8 cellular contexts compared by ENCODE assay signal in the genomic region with DNA sequence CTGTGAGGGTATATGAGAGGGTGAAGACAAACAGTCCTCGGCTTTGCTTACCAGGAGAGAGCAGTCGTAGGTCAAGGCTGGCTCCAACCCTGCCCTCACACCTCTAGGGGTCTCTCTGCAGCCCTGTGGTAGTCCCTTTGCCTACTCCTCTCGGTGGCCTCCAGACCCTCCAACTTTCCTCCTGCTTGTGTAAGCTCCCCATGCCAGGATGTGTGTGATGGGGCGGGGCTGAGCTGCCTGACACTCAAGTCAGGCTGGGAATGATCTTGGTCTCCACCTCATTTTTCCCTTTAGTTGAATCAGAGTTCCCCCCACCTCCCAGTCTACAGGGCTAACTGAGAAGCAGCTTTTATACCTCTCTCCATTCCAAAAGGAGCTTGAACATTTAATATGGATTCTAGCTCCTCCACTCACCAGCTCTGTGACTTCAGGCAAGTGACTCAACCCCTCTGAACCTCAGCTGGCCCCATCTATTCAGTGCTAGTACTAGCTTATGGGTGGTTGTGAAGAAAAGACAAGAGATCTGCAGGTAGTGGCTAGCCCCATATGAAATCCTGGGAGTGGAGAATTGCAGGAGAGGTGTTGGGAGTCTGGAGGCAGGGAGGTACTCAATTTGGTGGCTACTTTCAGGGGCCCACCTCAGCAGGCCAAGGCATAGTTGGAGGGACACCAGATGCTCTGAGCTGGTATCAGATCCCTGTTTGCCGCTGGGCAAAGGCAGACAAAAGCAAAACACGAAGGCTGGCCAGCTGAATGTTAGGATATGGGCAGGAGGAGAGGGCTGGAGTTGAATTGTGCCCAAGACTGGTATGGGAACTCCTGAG. TPM values are rescaled to one million over a fixed set of nuclear protein-coding genes. Genes with fewer than 3 reads are reported as not detected.
DNase-seq lines count a peak whose midpoint lies in the region; ATAC-seq and TF ChIP-seq lines count a peak whose summit lies in the region.

No MANE protein-coding gene starts in this region.

- peak; percentile 21 to 31 for ATAC-seq in activated CD4-positive, CD25-positive, alpha-beta regulatory T cell treated with anti-CD3 and anti-CD28 coated beads, Interleukin-2, amount 50 U/mL, for 24 hours
- ATAC-seq in left ventricle myocardium superior (no peak), GM18868 (IDR thresholded peaks at IDR 0.05; ENCODE audit: unreplicated experiment) (no peak)

- H4K20me1 ChIP-seq in smooth muscle cell (ENCODE audit: low read depth), result no peaks in the 10 kb centered on the region

- no peaks in the 10 kb centered on the region for H3K79me2 ChIP-seq in smooth muscle cell (ENCODE audit: low read depth)

- intact Hi-C loops in left ventricle myocardium superior (cut with micrococcal nuclease), result no loop called here

- 29% methylated on average over 6 of the region's 6 CpGs for WGBS in smooth muscle cell (ENCODE audit: low lambda C conversion rate)

- H3K9me3 ChIP-seq in HUES6 (ENCODE audit: control insufficient read depth, insufficient read depth, low read depth, low read length) (no peaks in the 10 kb centered on the region), smooth muscle cell (replicated peaks; ENCODE audit: low read depth) (no peaks in the 10 kb centered on the region)

- peaks cover 50% of the 10 kb centered on the region for H3K4me1 ChIP-seq in HUES6 (ENCODE audit: control insufficient read depth, insufficient read depth, low read length)
- peaks cover 34% of the 10 kb centered on the region for H3K4me1 ChIP-seq in smooth muscle cell (ENCODE audit: low read depth)

- no peak for TF ChIP-seq CTCF in smooth muscle cell (IDR thresholded peaks at IDR 0.05; ENCODE audit: borderline replicate concordance, insufficient read depth, poor library complexity, severe bottlenecking)

- peak overlapping the region; percentile 51 for H3K9ac ChIP-seq in HUES6 (ENCODE audit: low read length)
- H3K9ac ChIP-seq in smooth muscle cell (ENCODE audit: low read depth), result no peak overlapping the region

- H3K36me3 ChIP-seq in HUES6 (ENCODE audit: control insufficient read depth, insufficient read depth, low read length), result peaks cover 16% of the 10 kb centered on the region
- no peaks in the 10 kb centered on the region for H3K36me3 ChIP-seq in smooth muscle cell (ENCODE audit: low read depth)

- peaks cover 6% of the 10 kb centered on the region for H3F3A ChIP-seq in smooth muscle cell (ENCODE audit: low read depth)

- H3K4me3 ChIP-seq in HUES6 (ENCODE audit: low read depth, low read length) (peak overlapping the region; percentile 80), smooth muscle cell (peak overlapping the region; percentile 57)

- peak overlapping the region; percentile 96 for H3K4me2 ChIP-seq in smooth muscle cell

- peak overlapping the region; percentile 63 for H2AFZ ChIP-seq in smooth muscle cell (ENCODE audit: low read depth)

- no peak for DNase-seq in activated CD4-positive, CD25-positive, alpha-beta regulatory T cell treated with anti-CD3 and anti-CD28 coated beads, Interleukin-2, amount 50 U/mL, for 72 hours
- peak; percentile 48 to 49 for DNase-seq in activated T-cell treated with anti-CD3 and anti-CD28 coated beads, Interleukin-2, amount 50 U/mL, for 48 hours
- DNase-seq in left ventricle myocardium superior, result peak; percentile 46
- no peak for DNase-seq in smooth muscle cell (lab: John Stamatoyannopoulos, UW; ENCODE audit: unreplicated experiment)
- no peak for DNase-seq in DMS153 (lab: John Stamatoyannopoulos, UW)

- no peaks in the 10 kb centered on the region for H3K27me3 ChIP-seq in HUES6 (ENCODE audit: control insufficient read depth, insufficient read depth, low read length)
- no peaks in the 10 kb centered on the region for H3K27me3 ChIP-seq in smooth muscle cell (ENCODE audit: low read depth)

- H3K27ac ChIP-seq in HUES6 (ENCODE audit: low read depth, low read length) (no peak overlapping the region; the same call in 1 of the 2 replicates), smooth muscle cell (ENCODE audit: low read depth) (no peak overlapping the region)

RNA-seq across cellular contexts. Expression of a gene that starts 1.0 kb away (rescaled TPM):
- total RNA-seq in left ventricle myocardium superior (217 TPM), smooth muscle cell (7.3 and 8.0 TPM in 2 replicates)
- 7.4 and 8.1 TPM in 2 replicates for polyA plus RNA-seq in smooth muscle cell

RNA-seq across cellular contexts. Expression of a gene that starts 7.6 kb away (rescaled TPM):
- 0.67 TPM for total RNA-seq in left ventricle myocardium superior
- not detected in 2 replicates for total RNA-seq in smooth muscle cell
- not detected in 2 replicates for polyA plus RNA-seq in smooth muscle cell

RNA-seq across cellular contexts. Expression of a gene that starts 22.5 kb away (rescaled TPM):
- total RNA-seq in left ventricle myocardium superior (873 TPM), smooth muscle cell (736 and 781 TPM in 2 replicates)
- 408 TPM in 2 replicates for polyA plus RNA-seq in smooth muscle cell

RNA-seq across cellular contexts. Expression of a gene that starts 33.0 kb away (rescaled TPM):
- total RNA-seq in left ventricle myocardium superior (20.0 TPM), smooth muscle cell (68.6 and 78.0 TPM in 2 replicates)
- polyA plus RNA-seq in smooth muscle cell, result 112 and 117 TPM in 2 replicates

RNA-seq across cellular contexts. Expression of a gene that starts 41.0 kb away (rescaled TPM):
- total RNA-seq in left ventricle myocardium superior, result 3.1 TPM
- 7.0 and 11.4 TPM in 2 replicates for total RNA-seq in smooth muscle cell
- 11.3 and 12.3 TPM in 2 replicates for polyA plus RNA-seq in smooth muscle cell

Comparison
In these comparisons a context has a peak if more than half of its experiments do, and no peak if none do; other contexts are left out.
1. ATAC-seq: peak in activated CD4-positive, CD25-positive, alpha-beta regulatory T cell treated with anti-CD3 and anti-CD28 coated beads, Interleukin-2, amount 50 U/mL, for 24 hours (2 of 2); none in left ventricle myocardium superior (single experiment) and GM18868 (single experiment).
2. DNase-seq: peak in activated T-cell treated with anti-CD3 and anti-CD28 coated beads, Interleukin-2, amount 50 U/mL, for 48 hours (2 of 2) and left ventricle myocardium superior (single experiment); none in activated CD4-positive, CD25-positive, alpha-beta regulatory T cell treated with anti-CD3 and anti-CD28 coated beads, Interleukin-2, amount 50 U/mL, for 72 hours (single experiment), smooth muscle cell (single experiment) and DMS153 (single experiment).
3. RNA of a gene that starts 1.0 kb away (total RNA-seq): 217 TPM in left ventricle myocardium superior (single experiment); 7.3 to 8.0 TPM in smooth muscle cell; every median in the first group is over 10 times any median in the second.